Comparison of ENCODE assay signal across 26 cellular contexts in the genomic region with DNA sequence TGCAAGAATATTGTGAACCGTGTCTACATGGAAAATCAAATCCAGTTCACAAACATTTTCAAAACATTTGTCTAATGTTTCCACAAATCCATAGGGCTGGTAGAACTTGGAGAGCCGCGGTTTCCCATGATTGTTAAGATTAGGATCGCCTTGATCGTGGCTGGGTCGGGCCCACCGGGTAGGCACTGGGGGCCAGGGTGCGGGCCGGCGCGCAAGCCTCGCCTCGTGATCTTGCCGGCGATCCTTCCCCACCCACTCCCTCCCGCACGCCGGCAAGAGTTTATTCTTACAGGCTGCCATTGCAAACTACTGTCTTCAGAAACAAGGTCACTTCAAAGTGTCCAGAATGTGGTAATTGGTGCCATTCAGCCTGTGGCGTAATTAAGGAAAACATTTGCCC.
"Had no signal": no experiment of that assay in that cellular context is flagged by ENCODE, and none has a peak within 500 bp of the region (broad histone marks: within the 10 kb centered on the region; RNA-seq: fewer than 3 reads in every experiment).

No MANE protein-coding gene starts in this region.

- H3K4me1 ChIP-seq: colonic mucosa, gastrocnemius medialis, right atrium auricular region had no signal

- H3K9me3 Mint-ChIP-seq: dendritic cell treated with granulocyte-macrophage colony-stimulating factor and Interleukin-4, amounts not matched to agents 40 ng/mL and 50 ng/mL, for 4 days; mesothelial cell of epicardium; naive B cell; natural killer cell treated with Interleukin-12 subunit alpha and Interleukin-12 subunit beta and Interleukin-15 and Interleukin-18, amount 100 ng/mL, for 72 hours; neural crest cell; stimulated activated effector memory CD8-positive, alpha-beta T cell treated with anti-CD3 and anti-CD28 coated beads, Interleukin-12 subunit alpha, Interleukin-12 subunit beta, amount 100 ng/mL, for 72 hours had no signal

- ATAC-seq: esophagus mucosa; gastrocnemius medialis; left lobe of liver; mucosa of descending colon; natural killer cell treated with Interleukin-12 subunit alpha and Interleukin-12 subunit beta and Interleukin-15 and Interleukin-18, amount 100 ng/mL, for 72 hours; stimulated activated effector memory CD8-positive, alpha-beta T cell treated with anti-CD3 and anti-CD28 coated beads, Interleukin-12 subunit alpha, Interleukin-12 subunit beta, amount 100 ng/mL, for 72 hours had no signal

- H3K9me3 ChIP-seq: colonic mucosa, gastrocnemius medialis, mucosa of descending colon, prostate gland, right atrium auricular region, sigmoid colon, stomach, thyroid gland had no signal

- H3K4me3 ChIP-seq: colonic mucosa, gastrocnemius medialis, mucosa of descending colon, prostate gland, right atrium auricular region, sigmoid colon, stomach, thyroid gland had no signal

- H3K27me3 ChIP-seq: colonic mucosa, gastrocnemius medialis, right atrium auricular region, sigmoid colon, stomach, thyroid gland had no signal

- FAIRE-seq: kidney had no signal

- DNase-seq: colonic mucosa; effector CD8-positive, alpha-beta T cell; endodermal cell; foreskin fibroblast; gastrocnemius medialis; head of caudate nucleus; kidney; mesenchymal stem cell; mucosa of descending colon; naive B cell; sigmoid colon; stimulated activated CD4-positive, alpha-beta T cell treated with anti-CD3 and anti-CD28 coated beads, Interleukin-2, amount 100 ng/mL, for 24 hours; stimulated activated CD4-positive, alpha-beta T cell treated with anti-CD3 and anti-CD28 coated beads, Interleukin-4, amount 100 ng/mL, for 24 hours; stimulated activated naive CD4-positive, alpha-beta T cell treated with Interleukin-2 at 50 U/mL for 16 hours; stomach; thyroid gland had no signal

- H3K27me3 Mint-ChIP-seq: dendritic cell treated with granulocyte-macrophage colony-stimulating factor and Interleukin-4, amounts not matched to agents 40 ng/mL and 50 ng/mL, for 4 days; naive B cell; natural killer cell treated with Interleukin-12 subunit alpha and Interleukin-12 subunit beta and Interleukin-15 and Interleukin-18, amount 100 ng/mL, for 72 hours had no signal

- H3K27ac Mint-ChIP-seq: dendritic cell treated with granulocyte-macrophage colony-stimulating factor and Interleukin-4, amounts not matched to agents 40 ng/mL and 50 ng/mL, for 4 days; endodermal cell; mesothelial cell of epicardium; natural killer cell treated with Interleukin-12 subunit alpha and Interleukin-12 subunit beta and Interleukin-15 and Interleukin-18, amount 100 ng/mL, for 72 hours; stimulated activated effector memory CD8-positive, alpha-beta T cell treated with anti-CD3 and anti-CD28 coated beads, Interleukin-12 subunit alpha, Interleukin-12 subunit beta, amount 100 ng/mL, for 72 hours had no signal

- H3K27ac ChIP-seq: epithelial cell of prostate, gastrocnemius medialis, right atrium auricular region, sigmoid colon had no signal

- H3K36me3 ChIP-seq: colonic mucosa, gastrocnemius medialis, prostate gland, right atrium auricular region, sigmoid colon, stomach, thyroid gland had no signal

- H3K4me3 Mint-ChIP-seq: dendritic cell treated with granulocyte-macrophage colony-stimulating factor and Interleukin-4, amounts not matched to agents 40 ng/mL and 50 ng/mL, for 4 days; endodermal cell; mesothelial cell of epicardium; naive B cell; natural killer cell treated with Interleukin-12 subunit alpha and Interleukin-12 subunit beta and Interleukin-15 and Interleukin-18, amount 100 ng/mL, for 72 hours; neural crest cell; stimulated activated effector memory CD8-positive, alpha-beta T cell treated with anti-CD3 and anti-CD28 coated beads, Interleukin-12 subunit alpha, Interleukin-12 subunit beta, amount 100 ng/mL, for 72 hours had no signal

- H3K36me3 Mint-ChIP-seq: mesothelial cell of epicardium; natural killer cell treated with Interleukin-12 subunit alpha and Interleukin-12 subunit beta and Interleukin-15 and Interleukin-18, amount 100 ng/mL, for 72 hours; stimulated activated effector memory CD8-positive, alpha-beta T cell treated with anti-CD3 and anti-CD28 coated beads, Interleukin-12 subunit alpha, Interleukin-12 subunit beta, amount 100 ng/mL, for 72 hours had no signal
